Comparison of ENCODE assay signal across 22 cellular contexts in genomic region chr11:12245091-12245490, GRCh38.
DNase-seq lines count a peak whose midpoint lies in the region; ATAC-seq, FAIRE-seq and TF ChIP-seq lines count a peak whose summit lies in the region.
"Had no signal": no experiment of that assay in that cellular context is flagged by ENCODE, and none has a peak within 500 bp of the region (broad histone marks: within the 10 kb centered on the region; RNA-seq: fewer than 3 reads in every experiment).

No MANE protein-coding gene starts in this region.

- H3K36me3 Mint-ChIP-seq in activated T-helper 17 cell treated with anti-CD3 and anti-CD28 coated beads, Interleukin-2, amount 50 U/mL, for 72 hours (ENCODE audit: low read depth) = peaks cover 95% of the 10 kb centered on the region
- H3K36me3 Mint-ChIP-seq in CD8-positive, alpha-beta T cell = peaks cover 14% of the 10 kb centered on the region

- TF ChIP-seq RAD21 in H1 (IDR thresholded peaks at IDR 0.05 in 1 of 2, conservative IDR thresholded peaks at IDR 0.05 in 1 of 2; ENCODE audit: low read depth in 2 of 2, low read length in 2 of 2) = no peak

- H3K23ac ChIP-seq in H1 (ENCODE audit: insufficient read length) = no peak overlapping the region

- H3K23me2 ChIP-seq in H1 (ENCODE audit: low read depth, low read length) = no peaks in the 10 kb centered on the region

- H4K8ac ChIP-seq in H1 (ENCODE audit: extremely low read depth, insufficient read depth, low read length) = no peak overlapping the region

- H2AFZ ChIP-seq in H1 (ENCODE audit: low read length) = no peak overlapping the region
- H2AFZ ChIP-seq: GM23338 had no signal

- peak; percentile 30 for DNase-seq in BE2C
- peak; percentile 33 to 86 for DNase-seq in NCI-H446 (lab: John Stamatoyannopoulos, UW)
- DNase-seq in H1 (ENCODE audit: low read depth in 1 of 2, low spot score in 2 of 2) = no peak
- DNase-seq in hippocampal formation (lab: John Stamatoyannopoulos, UW) = no peak
- DNase-seq in CD8-positive, alpha-beta T cell = no peak
- DNase-seq: CD4-positive, CD25-positive, alpha-beta regulatory T cell; DMS79 treated with DMSO at 0.1 percent for 48 hours; effector memory CD8-positive, alpha-beta T cell; KG1; mammary epithelial cell; NCI-H526 treated with DMSO at 0.1 percent for 48 hours; OCI-M1; SK-N-SH; small intestine; stimulated activated CD4-positive, alpha-beta T cell treated with anti-CD3 and anti-CD28 coated beads, Interleukin-4, amount 100 ng/mL, for 4 hours; thyroid gland had no signal

- no peaks in the 10 kb centered on the region for H3K79me1 ChIP-seq in H1 (ENCODE audit: low read depth, low read length)

- H3K4me3 Mint-ChIP-seq in activated T-helper 17 cell treated with anti-CD3 and anti-CD28 coated beads, Interleukin-2, amount 50 U/mL, for 72 hours = no peak overlapping the region
- no peak overlapping the region for H3K4me3 Mint-ChIP-seq in CD8-positive, alpha-beta T cell
- H3K4me3 Mint-ChIP-seq: CD4-positive, CD25-positive, alpha-beta regulatory T cell; effector memory CD8-positive, alpha-beta T cell; GM23338 had no signal

- no peak for TF ChIP-seq EP300 in H1 (IDR thresholded peaks at IDR 0.05; ENCODE audit: borderline replicate concordance in 1 of 2, low read depth in 2 of 2, low read length in 2 of 2)

- intact Hi-C loops in CD8-positive, alpha-beta T cell (cut with DNase I, micrococcal nuclease) = no loop called here

- H3K9me3 ChIP-seq in BE2C (no peaks in the 10 kb centered on the region), H1 (ENCODE audit: insufficient read depth in 2 of 2, low read depth in 1 of 2, low read length in 1 of 2) (no peaks in the 10 kb centered on the region)
- H3K9me3 ChIP-seq in CD8-positive, alpha-beta T cell (ENCODE audit: low read length) = no peaks in the 10 kb centered on the region
- H3K9me3 ChIP-seq: SK-N-SH, thyroid gland had no signal

- CTCF ChIA-PET in H1 (lab: Charles Lee; ENCODE audit: partially characterized antibody) = interaction anchor here (0.8 to 3.0 kb wide), 5 partner anchors 9 to 147 kb away, joined by 3 to 19 read pairs (median 6); no protein-coding TSS in a partner anchor
- CTCF ChIA-PET in CD8-positive, alpha-beta T cell (lab: Charles Lee) = interaction anchor here (0.5 to 7.4 kb wide), 5 partner anchors 9 to 199 kb away, joined by 3 to 61 read pairs (median 6); no protein-coding TSS in a partner anchor

- H3K36me3 ChIP-seq in BE2C = no peaks in the 10 kb centered on the region
- H3K36me3 ChIP-seq in H1 (ENCODE audit: control insufficient read depth in 2 of 4, insufficient read depth in 4 of 4, low read length in 3 of 4) = no peaks in the 10 kb centered on the region
- peaks cover 13% of the 10 kb centered on the region for H3K36me3 ChIP-seq in rectal smooth muscle tissue (ENCODE audit: control insufficient read depth, insufficient read depth, low read length)
- H3K36me3 ChIP-seq in CD8-positive, alpha-beta T cell (ENCODE audit: insufficient read depth, low read length) = no peaks in the 10 kb centered on the region
- H3K36me3 ChIP-seq: thyroid gland had no signal

- no peak overlapping the region for H3K27ac Mint-ChIP-seq in activated T-helper 17 cell treated with anti-CD3 and anti-CD28 coated beads, Interleukin-2, amount 50 U/mL, for 72 hours
- no peak overlapping the region for H3K27ac Mint-ChIP-seq in CD8-positive, alpha-beta T cell
- H3K27ac Mint-ChIP-seq: effector memory CD8-positive, alpha-beta T cell; GM23338 had no signal

- H2BK20ac ChIP-seq in H1 (ENCODE audit: low read length) = no peak overlapping the region

- no peaks in the 10 kb centered on the region for H4K20me1 ChIP-seq in H1 (replicated peaks in 1 of 2; ENCODE audit: control insufficient read depth in 1 of 2, insufficient read depth in 2 of 2, low read length in 2 of 2)

- H3K27me3 ChIP-seq in BE2C = no peaks in the 10 kb centered on the region
- 0 out of 7 replicates have a peak, but pooled peaks cover 0 to 2% (median 0%) of the 10 kb centered on the region in 4 experiments for H3K27me3 ChIP-seq in H1 (replicated peaks in 1 of 4; ENCODE audit: control insufficient read depth in 3 of 4, extremely low read depth in 1 of 4, insufficient read depth in 3 of 4, low read length in 3 of 4)
- no peaks in the 10 kb centered on the region for H3K27me3 ChIP-seq in rectal smooth muscle tissue (ENCODE audit: control insufficient read depth, insufficient read depth, low read length)
- no peaks in the 10 kb centered on the region for H3K27me3 ChIP-seq in CD8-positive, alpha-beta T cell (ENCODE audit: insufficient read depth, low read length)
- H3K27me3 ChIP-seq: thyroid gland had no signal

- peak overlapping the region; percentile 32; the same call in 1 of the 2 replicates for H2BK15ac ChIP-seq in H1 (ENCODE audit: low read length)

- no peak overlapping the region for H2AK5ac ChIP-seq in H1 (ENCODE audit: low read depth, low read length)

- no peak overlapping the region for H4K91ac ChIP-seq in H1 (replicated peaks; ENCODE audit: insufficient read length, low read length)

- H3K4me3 ChIP-seq in BE2C (ENCODE audit: low read depth, low read length) = no peak overlapping the region
- no peak overlapping the region for H3K4me3 ChIP-seq in H1 (ENCODE audit: extremely low read depth in 1 of 4, insufficient read depth in 2 of 4, low read depth in 3 of 4, low read length in 4 of 4)
- H3K4me3 ChIP-seq in rectal smooth muscle tissue (ENCODE audit: low read length) = no peak overlapping the region
- no peak overlapping the region for H3K4me3 ChIP-seq in CD8-positive, alpha-beta T cell (ENCODE audit: low read depth, low read length)
- H3K4me3 ChIP-seq: GM23338, thyroid gland had no signal

- H3K27ac ChIP-seq in H1 (ENCODE audit: low read depth, low read length) (no peak overlapping the region), rectal smooth muscle tissue (ENCODE audit: low read depth, low read length) (peak overlapping the region; percentile 34)
- no peak overlapping the region for H3K27ac ChIP-seq in CD8-positive, alpha-beta T cell (ENCODE audit: low read depth, low read length)
- H3K27ac ChIP-seq: parathyroid adenoma, thyroid gland had no signal

- no peak overlapping the region for H2BK120ac ChIP-seq in H1 (replicated peaks; ENCODE audit: low read depth, low read length)

- H3K27me3 Mint-ChIP-seq in activated T-helper 17 cell treated with anti-CD3 and anti-CD28 coated beads, Interleukin-2, amount 50 U/mL, for 72 hours = no peaks in the 10 kb centered on the region
- H3K27me3 Mint-ChIP-seq in CD8-positive, alpha-beta T cell (ENCODE audit: low read depth) = no peaks in the 10 kb centered on the region
- H3K27me3 Mint-ChIP-seq: CD4-positive, CD25-positive, alpha-beta regulatory T cell; effector memory CD8-positive, alpha-beta T cell had no signal

- no peak overlapping the region for H3K56ac ChIP-seq in H1 (replicated peaks; ENCODE audit: insufficient read length, low read depth, low read length)

- no peak overlapping the region for H3K4ac ChIP-seq in H1 (replicated peaks; ENCODE audit: insufficient read length, low read depth, low read length)

- no peak overlapping the region for H3K18ac ChIP-seq in H1 (ENCODE audit: extremely low read depth, low read length)

- H2BK12ac ChIP-seq in H1 (ENCODE audit: low read depth, low read length) = no peak overlapping the region; the same call in 1 of the 2 replicates

- peaks cover 6% of the 10 kb centered on the region for H3K4me1 Mint-ChIP-seq in activated T-helper 17 cell treated with anti-CD3 and anti-CD28 coated beads, Interleukin-2, amount 50 U/mL, for 72 hours
- peaks cover 21% of the 10 kb centered on the region for H3K4me1 Mint-ChIP-seq in CD8-positive, alpha-beta T cell (ENCODE audit: low read depth)

- ATAC-seq in activated T-helper 17 cell treated with anti-CD3 and anti-CD28 coated beads, Interleukin-2, amount 50 U/mL, for 72 hours (replicated peaks) = no peak
- no peak for ATAC-seq in CD8-positive, alpha-beta T cell
- no peak for ATAC-seq in HG03196 (IDR thresholded peaks at IDR 0.05; ENCODE audit: unreplicated experiment)
- ATAC-seq: effector memory CD8-positive, alpha-beta T cell; GM23338 had no signal

- 94% methylated on average over 6 of the region's 6 CpGs; no CpG with 5 or more reads in 1 of the 2 experiments for WGBS in H1 (ENCODE audit: extremely low coverage in 1 of 2, insufficient coverage in 1 of 2, insufficient read length in 1 of 2, insufficient replicate concordance in 2 of 2, low coverage in 1 of 2, low lambda C conversion rate in 2 of 2, missing lambda C conversion rate in 1 of 2), 2 experiments

- H3K9ac ChIP-seq in H1 (replicated peaks in 1 of 4; ENCODE audit: extremely low read depth in 1 of 4, low read depth in 3 of 4, low read length in 3 of 4) (no peak overlapping the region), rectal smooth muscle tissue (ENCODE audit: low read length) (no peak overlapping the region)
- H3K9ac ChIP-seq: parathyroid adenoma, SK-N-SH had no signal

- no peak for TF ChIP-seq POLR2A in H1 (IDR thresholded peaks at IDR 0.05; ENCODE audit: control extremely low read depth in 1 of 2, low read depth in 2 of 2, low read length in 2 of 2)

- no peaks in the 10 kb centered on the region for H3K9me3 Mint-ChIP-seq in activated T-helper 17 cell treated with anti-CD3 and anti-CD28 coated beads, Interleukin-2, amount 50 U/mL, for 72 hours
- H3K9me3 Mint-ChIP-seq in CD8-positive, alpha-beta T cell = no peaks in the 10 kb centered on the region
- H3K9me3 Mint-ChIP-seq: effector memory CD8-positive, alpha-beta T cell; GM23338 had no signal

- no peak for TF ChIP-seq CTCF in BE2C (IDR thresholded peaks at IDR 0.05; ENCODE audit: low read depth, low read length)
- TF ChIP-seq CTCF in H1 (IDR thresholded peaks at IDR 0.05; ENCODE audit: control extremely low read depth in 1 of 3, insufficient read depth in 1 of 3, low read depth in 1 of 3, low read length in 3 of 3) = no peak
- no peak for TF ChIP-seq CTCF in CD8-positive, alpha-beta T cell (IDR thresholded peaks at IDR 0.05)

- no peak for FAIRE-seq in H1 (lab: Jason Lieb, UNC)
- FAIRE-seq: keratinocyte, small intestine had no signal

- H3K4me2 ChIP-seq in H1 (ENCODE audit: insufficient read depth in 1 of 2, low read depth in 2 of 2, low read length in 2 of 2) = no peak overlapping the region
- H3K4me2 ChIP-seq: GM23338, SK-N-SH had no signal

- H3K79me2 ChIP-seq in H1 (ENCODE audit: control insufficient read depth in 1 of 2, insufficient read depth in 2 of 2, low read length in 2 of 2) = no peaks in the 10 kb centered on the region
- H3K79me2 ChIP-seq: parathyroid adenoma had no signal

- H2BK5ac ChIP-seq in H1 (ENCODE audit: low read depth, low read length) = no peak overlapping the region

- H3K4me1 ChIP-seq in BE2C (peaks cover 38% of the 10 kb centered on the region), H1 (replicated peaks in 1 of 4; ENCODE audit: control insufficient read depth in 3 of 4, insufficient read depth in 4 of 4, low read length in 3 of 4) (peaks cover 2 to 22% (median 13%) of the 10 kb centered on the region in 4 experiments; a peak in 6 of 7 replicates), rectal smooth muscle tissue (ENCODE audit: control insufficient read depth, insufficient read depth, low read length) (peaks cover 54% of the 10 kb centered on the region)
- peaks cover 23% of the 10 kb centered on the region for H3K4me1 ChIP-seq in CD8-positive, alpha-beta T cell (ENCODE audit: insufficient read depth, low read length)

- no peak overlapping the region for H3K14ac ChIP-seq in H1 (ENCODE audit: insufficient read length)

- POLR2A ChIA-PET in H1 (lab: Charles Lee; ENCODE audit: partially characterized antibody) = no interaction called here
- POLR2A ChIA-PET in CD8-positive, alpha-beta T cell (lab: Charles Lee) = no interaction called here

- H4K5ac ChIP-seq in H1 (ENCODE audit: insufficient read length, low read depth, low read length) = no peak overlapping the region

Comparison
In these comparisons a context has a peak if more than half of its experiments do, and no peak if none do; other contexts are left out.
1. DNase-seq: peak in BE2C (single experiment) and NCI-H446 (2 of 2); none in H1 (0 of 2), hippocampal formation (0 of 2) and CD8-positive, alpha-beta T cell (0 of 7).